In the genomic region with DNA sequence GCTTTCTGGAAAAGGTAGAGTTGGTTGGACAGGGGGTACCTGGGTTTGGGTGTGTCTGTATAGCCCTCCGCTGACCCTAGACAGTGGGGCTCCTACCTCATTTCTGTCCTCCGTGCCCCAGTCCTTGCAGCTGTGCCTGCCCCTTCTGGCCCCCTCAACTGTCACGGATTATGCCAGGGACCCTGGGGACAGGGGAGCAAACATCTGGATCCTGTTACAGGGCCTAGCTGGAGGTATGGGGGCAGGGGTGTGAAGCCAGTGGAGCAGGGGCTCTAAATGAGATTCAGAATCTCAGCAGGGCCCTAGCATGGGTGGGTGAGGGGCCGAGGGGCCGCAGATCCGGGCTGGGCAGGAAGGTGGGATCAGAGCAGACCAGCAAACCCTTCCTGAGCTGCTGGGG, we compare ENCODE assay signal across 28 cellular contexts.
"Had no signal": no experiment of that assay in that cellular context is flagged by ENCODE, and none has a peak within 500 bp of the region (broad histone marks: within the 10 kb centered on the region; RNA-seq: fewer than 3 reads in every experiment).

No MANE protein-coding gene starts in this region.

- H3K27ac Mint-ChIP-seq: activated CD4-positive, alpha-beta memory T cell treated with anti-CD3 and anti-CD28 coated beads, Interleukin-2, amount 10 ng/mL, durations not matched to agents 7 days and 5 days; activated CD4-positive, alpha-beta T cell treated with anti-CD3 and anti-CD28 coated beads for 36 hours; activated CD4-positive, alpha-beta T cell treated with anti-CD3 and anti-CD28 coated beads, Interleukin-2, amount 10 ng/mL, durations not matched to agents 7 days and 5 days; activated naive CD4-positive, alpha-beta T cell treated with anti-CD3 and anti-CD28 coated beads, Interleukin-2, amount 10 ng/mL, durations not matched to agents 7 days and 5 days; activated naive CD8-positive, alpha-beta T cell treated with anti-CD3 and anti-CD28 coated beads, Interleukin-2, amount 10 ng/mL, durations not matched to agents 7 days and 5 days; activated T-cell treated with anti-CD3 and anti-CD28 coated beads, Interleukin-2, amount 50 U/mL, for 24 hours; activated T-cell treated with anti-CD3 and anti-CD28 coated beads, Interleukin-2, amount 50 U/mL, for 72 hours; brain had no signal

- DNase-seq: activated CD4-positive, alpha-beta memory T cell treated with anti-CD3 and anti-CD28 coated beads, Interleukin-2, amount 10 ng/mL, durations not matched to agents 7 days and 5 days; activated CD4-positive, alpha-beta T cell treated with anti-CD3 and anti-CD28 coated beads for 36 hours; activated CD4-positive, alpha-beta T cell treated with anti-CD3 and anti-CD28 coated beads, Interleukin-2, amount 10 ng/mL, durations not matched to agents 7 days and 5 days; activated CD4-positive, alpha-beta T cell treated with anti-CD3 and anti-CD28 coated beads, Interleukin-2, amount 50 U/mL, for 4 hours; activated CD4-positive, CD25-positive, alpha-beta regulatory T cell; activated CD4-positive, CD25-positive, alpha-beta regulatory T cell treated with anti-CD3 and anti-CD28 coated beads, Interleukin-2, amount 50 U/mL, for 72 hours; activated CD8-positive, alpha-beta memory T cell treated with anti-CD3 and anti-CD28 coated beads, Interleukin-2, amount 50 U/mL, for 48 hours; activated gamma-delta T cell; activated naive CD4-positive, alpha-beta T cell; activated naive CD4-positive, alpha-beta T cell treated with anti-CD3 and anti-CD28 coated beads, Interleukin-2, amount 10 ng/mL, durations not matched to agents 7 days and 5 days; activated naive CD8-positive, alpha-beta T cell treated with anti-CD3 and anti-CD28 coated beads, Interleukin-2, amount 10 ng/mL, durations not matched to agents 7 days and 5 days; activated T-cell treated with anti-CD3 and anti-CD28 coated beads for 4 hours; activated T-cell treated with anti-CD3 and anti-CD28 coated beads, Interleukin-2, amount 50 U/mL, for 24 hours; activated T-cell treated with anti-CD3 and anti-CD28 coated beads, Interleukin-2, amount 50 U/mL, for 72 hours; central memory CD4-positive, alpha-beta T cell; cerebellar nuclear complex; colonic mucosa; effector CD8-positive, alpha-beta T cell; foreskin fibroblast; glutamatergic neuron; heart left ventricle; T-helper 2 cell had no signal

- H3K27ac ChIP-seq: ascending aorta, breast epithelium, cardiac muscle cell, colonic mucosa, heart left ventricle had no signal

- H3K4me3 ChIP-seq: ascending aorta, breast epithelium, cardiac muscle cell, colonic mucosa, heart left ventricle had no signal

- H3K36me3 ChIP-seq: ascending aorta, breast epithelium, cardiac muscle cell, colonic mucosa, heart left ventricle had no signal

- H3K27me3 ChIP-seq: ascending aorta, cardiac muscle cell, colonic mucosa had no signal

- H3K9me3 ChIP-seq: ascending aorta, breast epithelium, colonic mucosa, heart left ventricle had no signal

- H3K9me3 Mint-ChIP-seq: activated CD4-positive, alpha-beta memory T cell treated with anti-CD3 and anti-CD28 coated beads, Interleukin-2, amount 10 ng/mL, durations not matched to agents 7 days and 5 days; activated CD4-positive, alpha-beta T cell treated with anti-CD3 and anti-CD28 coated beads, Interleukin-2, amount 10 ng/mL, durations not matched to agents 7 days and 5 days; activated naive CD4-positive, alpha-beta T cell treated with anti-CD3 and anti-CD28 coated beads, Interleukin-2, amount 10 ng/mL, durations not matched to agents 7 days and 5 days; activated naive CD4-positive, alpha-beta T cell treated with anti-CD3 and anti-CD28 coated beads, Interleukin-2, amount 50 U/mL, for 72 hours; activated naive CD8-positive, alpha-beta T cell treated with anti-CD3 and anti-CD28 coated beads, Interleukin-2, amount 10 ng/mL, durations not matched to agents 7 days and 5 days; activated T-cell treated with anti-CD3 and anti-CD28 coated beads, Interleukin-2, amount 50 U/mL, for 24 hours; activated T-cell treated with anti-CD3 and anti-CD28 coated beads, Interleukin-2, amount 50 U/mL, for 72 hours had no signal

- H3K4me1 Mint-ChIP-seq: activated CD4-positive, alpha-beta memory T cell treated with anti-CD3 and anti-CD28 coated beads, Interleukin-2, amount 10 ng/mL, durations not matched to agents 7 days and 5 days; activated CD4-positive, alpha-beta T cell treated with anti-CD3 and anti-CD28 coated beads for 36 hours; activated CD4-positive, alpha-beta T cell treated with anti-CD3 and anti-CD28 coated beads, Interleukin-2, amount 10 ng/mL, durations not matched to agents 7 days and 5 days; activated naive CD4-positive, alpha-beta T cell treated with anti-CD3 and anti-CD28 coated beads, Interleukin-2, amount 10 ng/mL, durations not matched to agents 7 days and 5 days; activated naive CD8-positive, alpha-beta T cell treated with anti-CD3 and anti-CD28 coated beads, Interleukin-2, amount 10 ng/mL, durations not matched to agents 7 days and 5 days; brain had no signal

- H3K4me1 ChIP-seq: ascending aorta, breast epithelium, colonic mucosa, heart left ventricle had no signal

- H3K36me3 Mint-ChIP-seq: activated naive CD4-positive, alpha-beta T cell treated with anti-CD3 and anti-CD28 coated beads, Interleukin-2, amount 10 ng/mL, durations not matched to agents 7 days and 5 days; activated naive CD4-positive, alpha-beta T cell treated with anti-CD3 and anti-CD28 coated beads, Interleukin-2, amount 50 U/mL, for 72 hours; activated naive CD8-positive, alpha-beta T cell treated with anti-CD3 and anti-CD28 coated beads, Interleukin-2, amount 10 ng/mL, durations not matched to agents 7 days and 5 days; brain had no signal

- ATAC-seq: activated CD4-positive, alpha-beta T cell treated with anti-CD3 and anti-CD28 coated beads for 36 hours; activated naive CD4-positive, alpha-beta T cell treated with anti-CD3 and anti-CD28 coated beads, Interleukin-2, amount 50 U/mL, for 72 hours; activated T-cell treated with anti-CD3 and anti-CD28 coated beads, Interleukin-2, amount 50 U/mL, for 72 hours; esophagus mucosa; heart left ventricle had no signal

- H3K4me3 Mint-ChIP-seq: activated CD4-positive, alpha-beta memory T cell treated with anti-CD3 and anti-CD28 coated beads, Interleukin-2, amount 10 ng/mL, durations not matched to agents 7 days and 5 days; activated CD4-positive, alpha-beta T cell treated with anti-CD3 and anti-CD28 coated beads for 36 hours; activated CD4-positive, alpha-beta T cell treated with anti-CD3 and anti-CD28 coated beads, Interleukin-2, amount 10 ng/mL, durations not matched to agents 7 days and 5 days; activated naive CD4-positive, alpha-beta T cell treated with anti-CD3 and anti-CD28 coated beads, Interleukin-2, amount 10 ng/mL, durations not matched to agents 7 days and 5 days; activated naive CD8-positive, alpha-beta T cell treated with anti-CD3 and anti-CD28 coated beads, Interleukin-2, amount 10 ng/mL, durations not matched to agents 7 days and 5 days; activated T-cell treated with anti-CD3 and anti-CD28 coated beads, Interleukin-2, amount 50 U/mL, for 24 hours; activated T-cell treated with anti-CD3 and anti-CD28 coated beads, Interleukin-2, amount 50 U/mL, for 72 hours; brain had no signal
